1 cellular context compared by ENCODE assay signal in the genomic region with DNA sequence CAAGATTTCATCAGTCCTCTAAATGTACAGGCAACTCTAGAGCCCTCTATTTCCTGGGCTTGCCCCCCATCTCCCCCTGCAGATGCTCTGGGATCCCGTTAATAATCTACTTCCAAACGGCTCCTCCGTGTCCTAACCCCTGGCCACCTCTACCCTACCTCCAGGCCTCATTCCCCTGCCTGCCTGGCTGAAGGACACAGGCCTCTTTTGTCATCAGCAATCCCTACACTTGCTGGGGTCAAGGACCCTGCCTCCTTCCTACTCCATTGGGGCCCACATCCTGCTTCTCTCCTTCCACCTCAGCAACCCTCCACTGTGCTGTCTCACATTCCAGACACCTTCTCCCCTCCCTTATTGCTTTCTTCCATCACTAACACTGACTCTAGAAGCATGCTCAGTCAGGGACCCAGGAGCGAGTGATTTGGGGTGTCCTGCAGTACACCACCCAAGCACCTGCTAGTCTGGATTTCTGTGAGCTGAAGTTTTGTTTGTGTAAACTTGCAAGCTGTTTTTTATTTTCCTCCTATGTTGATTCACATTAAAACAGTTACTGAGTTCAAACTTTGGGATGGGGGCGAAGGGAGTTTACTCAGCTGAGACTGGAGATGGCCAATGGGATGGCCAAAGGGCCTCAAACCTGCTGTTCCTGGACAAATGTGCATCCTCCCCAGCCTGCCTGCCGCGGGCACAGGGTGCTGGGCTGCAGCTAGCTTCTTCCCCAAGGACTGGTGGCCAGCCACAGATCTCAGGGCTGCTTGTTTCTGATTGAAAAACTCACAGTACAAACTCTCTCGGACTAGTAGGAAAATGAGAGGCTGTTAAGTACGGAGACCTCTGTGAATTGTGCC.
TF ChIP-seq lines count a peak whose summit lies in the region.

No MANE protein-coding gene starts in this region.

TF ChIP-seq in HepG2, 621 proteins besides CTCF, POLR2A, EP300 and RAD21 (continued from another document and continues in another):
- TF ChIP-seq, protein P1, sequence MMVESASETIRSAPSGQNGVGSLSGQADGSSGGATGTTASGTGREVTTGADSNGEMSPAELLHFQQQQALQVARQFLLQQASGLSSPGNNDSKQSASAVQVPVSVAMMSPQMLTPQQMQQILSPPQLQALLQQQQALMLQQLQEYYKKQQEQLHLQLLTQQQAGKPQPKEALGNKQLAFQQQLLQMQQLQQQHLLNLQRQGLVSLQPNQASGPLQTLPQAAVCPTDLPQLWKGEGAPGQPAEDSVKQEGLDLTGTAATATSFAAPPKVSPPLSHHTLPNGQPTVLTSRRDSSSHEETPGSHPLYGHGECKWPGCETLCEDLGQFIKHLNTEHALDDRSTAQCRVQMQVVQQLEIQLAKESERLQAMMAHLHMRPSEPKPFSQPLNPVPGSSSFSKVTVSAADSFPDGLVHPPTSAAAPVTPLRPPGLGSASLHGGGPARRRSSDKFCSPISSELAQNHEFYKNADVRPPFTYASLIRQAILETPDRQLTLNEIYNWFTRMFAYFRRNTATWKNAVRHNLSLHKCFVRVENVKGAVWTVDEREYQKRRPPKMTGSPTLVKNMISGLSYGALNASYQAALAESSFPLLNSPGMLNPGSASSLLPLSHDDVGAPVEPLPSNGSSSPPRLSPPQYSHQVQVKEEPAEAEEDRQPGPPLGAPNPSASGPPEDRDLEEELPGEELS (CRISPR knock-in tag; IDR thresholded peaks at IDR 0.05): peak; percentile 60
- TF ChIP-seq, protein P2, sequence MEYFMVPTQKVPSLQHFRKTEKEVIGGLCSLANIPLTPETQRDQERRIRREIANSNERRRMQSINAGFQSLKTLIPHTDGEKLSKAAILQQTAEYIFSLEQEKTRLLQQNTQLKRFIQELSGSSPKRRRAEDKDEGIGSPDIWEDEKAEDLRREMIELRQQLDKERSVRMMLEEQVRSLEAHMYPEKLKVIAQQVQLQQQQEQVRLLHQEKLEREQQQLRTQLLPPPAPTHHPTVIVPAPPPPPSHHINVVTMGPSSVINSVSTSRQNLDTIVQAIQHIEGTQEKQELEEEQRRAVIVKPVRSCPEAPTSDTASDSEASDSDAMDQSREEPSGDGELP (IDR thresholded peaks at IDR 0.05; ENCODE audit: borderline replicate concordance, low read depth): peak; percentile 63; the same call in 1 of the 2 replicates
- TF ChIP-seq, protein P3, sequence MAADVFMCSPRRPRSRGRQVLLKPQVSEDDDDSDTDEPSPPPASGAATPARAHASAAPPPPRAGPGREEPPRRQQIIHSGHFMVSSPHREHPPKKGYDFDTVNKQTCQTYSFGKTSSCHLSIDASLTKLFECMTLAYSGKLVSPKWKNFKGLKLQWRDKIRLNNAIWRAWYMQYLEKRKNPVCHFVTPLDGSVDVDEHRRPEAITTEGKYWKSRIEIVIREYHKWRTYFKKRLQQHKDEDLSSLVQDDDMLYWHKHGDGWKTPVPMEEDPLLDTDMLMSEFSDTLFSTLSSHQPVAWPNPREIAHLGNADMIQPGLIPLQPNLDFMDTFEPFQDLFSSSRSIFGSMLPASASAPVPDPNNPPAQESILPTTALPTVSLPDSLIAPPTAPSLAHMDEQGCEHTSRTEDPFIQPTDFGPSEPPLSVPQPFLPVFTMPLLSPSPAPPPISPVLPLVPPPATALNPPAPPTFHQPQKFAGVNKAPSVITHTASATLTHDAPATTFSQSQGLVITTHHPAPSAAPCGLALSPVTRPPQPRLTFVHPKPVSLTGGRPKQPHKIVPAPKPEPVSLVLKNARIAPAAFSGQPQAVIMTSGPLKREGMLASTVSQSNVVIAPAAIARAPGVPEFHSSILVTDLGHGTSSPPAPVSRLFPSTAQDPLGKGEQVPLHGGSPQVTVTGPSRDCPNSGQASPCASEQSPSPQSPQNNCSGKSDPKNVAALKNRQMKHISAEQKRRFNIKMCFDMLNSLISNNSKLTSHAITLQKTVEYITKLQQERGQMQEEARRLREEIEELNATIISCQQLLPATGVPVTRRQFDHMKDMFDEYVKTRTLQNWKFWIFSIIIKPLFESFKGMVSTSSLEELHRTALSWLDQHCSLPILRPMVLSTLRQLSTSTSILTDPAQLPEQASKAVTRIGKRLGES (CRISPR knock-in tag; IDR thresholded peaks at IDR 0.05; ENCODE audit: borderline replicate concordance): no peak
- TF ChIP-seq XBP1 (CRISPR knock-in tag; IDR thresholded peaks at IDR 0.05) (no peak), ZNF331 (CRISPR knock-in tag; IDR thresholded peaks at IDR 0.05) (no peak), TBX2 (CRISPR knock-in tag; IDR thresholded peaks at IDR 0.05; ENCODE audit: borderline replicate concordance) (peak; percentile 19; the same call in 1 of the 2 replicates), PHF20 (CRISPR knock-in tag; IDR thresholded peaks at IDR 0.05) (no peak), EEA1 (CRISPR knock-in tag; IDR thresholded peaks at IDR 0.05; ENCODE audit: borderline replicate concordance) (no peak), ZNF335 (CRISPR knock-in tag; IDR thresholded peaks at IDR 0.05) (peak; percentile 62; the same call in 1 of the 2 replicates), ELF3 (CRISPR knock-in tag; IDR thresholded peaks at IDR 0.05) (peak; percentile 51), SRY (CRISPR knock-in tag; IDR thresholded peaks at IDR 0.05) (no peak), FOXA3 (CRISPR knock-in tag; IDR thresholded peaks at IDR 0.05) (peak; percentile 32; the same call in 1 of the 2 replicates), ZNF547 (CRISPR knock-in tag; IDR thresholded peaks at IDR 0.05) (no peak), CC2D1A (CRISPR knock-in tag; IDR thresholded peaks at IDR 0.05) (no peak), ZNF839 (CRISPR knock-in tag; IDR thresholded peaks at IDR 0.05; ENCODE audit: borderline replicate concordance) (no peak), ZNF232 (CRISPR knock-in tag; IDR thresholded peaks at IDR 0.05; ENCODE audit: borderline replicate concordance) (no peak), BHLHE40 (IDR thresholded peaks at IDR 0.05; ENCODE audit: low read length) (no peak), ETV5 (CRISPR knock-in tag; IDR thresholded peaks at IDR 0.05; ENCODE audit: borderline replicate concordance) (peak; percentile 84), ZNF543 (CRISPR knock-in tag; IDR thresholded peaks at IDR 0.05) (no peak), ZNF761 (CRISPR knock-in tag; conservative IDR thresholded peaks at IDR 0.05) (no peak), ZNF17 (CRISPR knock-in tag; IDR thresholded peaks at IDR 0.05) (no peak), MXD4 (CRISPR knock-in tag; IDR thresholded peaks at IDR 0.05) (0 out of 2 replicates have a peak, but pooled peaks have one; percentile 31), SOX13 (IDR thresholded peaks at IDR 0.05) (no peak), SOX13 (CRISPR knock-in tag; conservative IDR thresholded peaks at IDR 0.05 in 1 of 2, IDR thresholded peaks at IDR 0.05 in 1 of 2) (peak in 1 of 2 experiments; percentile 62; a peak in 1 of 4 replicates), ZNF317 (CRISPR knock-in tag; IDR thresholded peaks at IDR 0.05) (no peak), ZNF644 (CRISPR knock-in tag; IDR thresholded peaks at IDR 0.05; ENCODE audit: low read depth) (no peak), PTBP1 (IDR thresholded peaks at IDR 0.05; ENCODE audit: low read depth, low read length, poor library complexity, severe bottlenecking) (no peak), SAFB2 (CRISPR knock-in tag; IDR thresholded peaks at IDR 0.05; ENCODE audit: borderline replicate concordance, low read depth) (no peak), CCAR2 (optimal IDR thresholded peaks at IDR 0.05; ENCODE audit: low read depth, low read length) (no peak), ZNF264 (CRISPR knock-in tag; IDR thresholded peaks at IDR 0.05) (no peak), POGZ (CRISPR knock-in tag; IDR thresholded peaks at IDR 0.05) (peak; percentile 40; the same call in 1 of the 2 replicates)
- TF ChIP-seq, protein P4, sequence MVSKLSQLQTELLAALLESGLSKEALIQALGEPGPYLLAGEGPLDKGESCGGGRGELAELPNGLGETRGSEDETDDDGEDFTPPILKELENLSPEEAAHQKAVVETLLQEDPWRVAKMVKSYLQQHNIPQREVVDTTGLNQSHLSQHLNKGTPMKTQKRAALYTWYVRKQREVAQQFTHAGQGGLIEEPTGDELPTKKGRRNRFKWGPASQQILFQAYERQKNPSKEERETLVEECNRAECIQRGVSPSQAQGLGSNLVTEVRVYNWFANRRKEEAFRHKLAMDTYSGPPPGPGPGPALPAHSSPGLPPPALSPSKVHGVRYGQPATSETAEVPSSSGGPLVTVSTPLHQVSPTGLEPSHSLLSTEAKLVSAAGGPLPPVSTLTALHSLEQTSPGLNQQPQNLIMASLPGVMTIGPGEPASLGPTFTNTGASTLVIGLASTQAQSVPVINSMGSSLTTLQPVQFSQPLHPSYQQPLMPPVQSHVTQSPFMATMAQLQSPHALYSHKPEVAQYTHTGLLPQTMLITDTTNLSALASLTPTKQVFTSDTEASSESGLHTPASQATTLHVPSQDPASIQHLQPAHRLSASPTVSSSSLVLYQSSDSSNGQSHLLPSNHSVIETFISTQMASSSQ (IDR thresholded peaks at IDR 0.05; ENCODE audit: low read depth): no peak
- TF ChIP-seq, protein P4 (CRISPR knock-in tag; IDR thresholded peaks at IDR 0.05; ENCODE audit: borderline replicate concordance): peak; percentile 73; the same call in 1 of the 2 replicates
- TF ChIP-seq, protein P5, sequence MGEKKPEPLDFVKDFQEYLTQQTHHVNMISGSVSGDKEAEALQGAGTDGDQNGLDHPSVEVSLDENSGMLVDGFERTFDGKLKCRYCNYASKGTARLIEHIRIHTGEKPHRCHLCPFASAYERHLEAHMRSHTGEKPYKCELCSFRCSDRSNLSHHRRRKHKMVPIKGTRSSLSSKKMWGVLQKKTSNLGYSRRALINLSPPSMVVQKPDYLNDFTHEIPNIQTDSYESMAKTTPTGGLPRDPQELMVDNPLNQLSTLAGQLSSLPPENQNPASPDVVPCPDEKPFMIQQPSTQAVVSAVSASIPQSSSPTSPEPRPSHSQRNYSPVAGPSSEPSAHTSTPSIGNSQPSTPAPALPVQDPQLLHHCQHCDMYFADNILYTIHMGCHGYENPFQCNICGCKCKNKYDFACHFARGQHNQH (CRISPR knock-in tag; IDR thresholded peaks at IDR 0.05): no peak
- TF ChIP-seq, protein P6, sequence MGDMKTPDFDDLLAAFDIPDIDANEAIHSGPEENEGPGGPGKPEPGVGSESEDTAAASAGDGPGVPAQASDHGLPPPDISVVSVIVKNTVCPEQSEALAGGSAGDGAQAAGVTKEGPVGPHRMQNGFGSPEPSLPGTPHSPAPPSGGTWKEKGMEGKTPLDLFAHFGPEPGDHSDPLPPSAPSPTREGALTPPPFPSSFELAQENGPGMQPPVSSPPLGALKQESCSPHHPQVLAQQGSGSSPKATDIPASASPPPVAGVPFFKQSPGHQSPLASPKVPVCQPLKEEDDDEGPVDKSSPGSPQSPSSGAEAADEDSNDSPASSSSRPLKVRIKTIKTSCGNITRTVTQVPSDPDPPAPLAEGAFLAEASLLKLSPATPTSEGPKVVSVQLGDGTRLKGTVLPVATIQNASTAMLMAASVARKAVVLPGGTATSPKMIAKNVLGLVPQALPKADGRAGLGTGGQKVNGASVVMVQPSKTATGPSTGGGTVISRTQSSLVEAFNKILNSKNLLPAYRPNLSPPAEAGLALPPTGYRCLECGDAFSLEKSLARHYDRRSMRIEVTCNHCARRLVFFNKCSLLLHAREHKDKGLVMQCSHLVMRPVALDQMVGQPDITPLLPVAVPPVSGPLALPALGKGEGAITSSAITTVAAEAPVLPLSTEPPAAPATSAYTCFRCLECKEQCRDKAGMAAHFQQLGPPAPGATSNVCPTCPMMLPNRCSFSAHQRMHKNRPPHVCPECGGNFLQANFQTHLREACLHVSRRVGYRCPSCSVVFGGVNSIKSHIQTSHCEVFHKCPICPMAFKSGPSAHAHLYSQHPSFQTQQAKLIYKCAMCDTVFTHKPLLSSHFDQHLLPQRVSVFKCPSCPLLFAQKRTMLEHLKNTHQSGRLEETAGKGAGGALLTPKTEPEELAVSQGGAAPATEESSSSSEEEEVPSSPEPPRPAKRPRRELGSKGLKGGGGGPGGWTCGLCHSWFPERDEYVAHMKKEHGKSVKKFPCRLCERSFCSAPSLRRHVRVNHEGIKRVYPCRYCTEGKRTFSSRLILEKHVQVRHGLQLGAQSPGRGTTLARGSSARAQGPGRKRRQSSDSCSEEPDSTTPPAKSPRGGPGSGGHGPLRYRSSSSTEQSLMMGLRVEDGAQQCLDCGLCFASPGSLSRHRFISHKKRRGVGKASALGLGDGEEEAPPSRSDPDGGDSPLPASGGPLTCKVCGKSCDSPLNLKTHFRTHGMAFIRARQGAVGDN (CRISPR knock-in tag; IDR thresholded peaks at IDR 0.05): peak; percentile 54
- TF ChIP-seq, protein P7, sequence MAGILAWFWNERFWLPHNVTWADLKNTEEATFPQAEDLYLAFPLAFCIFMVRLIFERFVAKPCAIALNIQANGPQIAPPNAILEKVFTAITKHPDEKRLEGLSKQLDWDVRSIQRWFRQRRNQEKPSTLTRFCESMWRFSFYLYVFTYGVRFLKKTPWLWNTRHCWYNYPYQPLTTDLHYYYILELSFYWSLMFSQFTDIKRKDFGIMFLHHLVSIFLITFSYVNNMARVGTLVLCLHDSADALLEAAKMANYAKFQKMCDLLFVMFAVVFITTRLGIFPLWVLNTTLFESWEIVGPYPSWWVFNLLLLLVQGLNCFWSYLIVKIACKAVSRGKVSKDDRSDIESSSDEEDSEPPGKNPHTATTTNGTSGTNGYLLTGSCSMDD (CRISPR knock-in tag; IDR thresholded peaks at IDR 0.05): no peak
- TF ChIP-seq, protein P8, sequence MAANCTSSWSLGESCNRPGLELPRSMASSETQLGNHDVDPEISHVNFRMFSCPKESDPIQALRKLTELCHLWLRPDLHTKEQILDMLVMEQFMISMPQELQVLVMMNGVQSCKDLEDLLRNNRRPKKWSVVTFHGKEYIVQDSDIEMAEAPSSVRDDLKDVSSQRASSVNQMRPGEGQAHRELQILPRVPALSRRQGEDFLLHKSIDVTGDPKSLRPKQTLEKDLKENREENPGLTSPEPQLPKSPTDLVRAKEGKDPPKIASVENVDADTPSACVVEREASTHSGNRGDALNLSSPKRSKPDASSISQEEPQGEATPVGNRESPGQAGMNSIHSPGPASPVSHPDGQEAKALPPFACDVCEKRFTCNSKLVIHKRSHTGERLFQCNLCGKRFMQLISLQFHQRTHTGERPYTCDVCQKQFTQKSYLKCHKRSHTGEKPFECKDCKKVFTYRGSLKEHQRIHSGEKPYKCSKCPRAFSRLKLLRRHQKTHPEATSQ (CRISPR knock-in tag; IDR thresholded peaks at IDR 0.05; ENCODE audit: borderline replicate concordance): peak; percentile 47; the same call in 1 of the 2 replicates
- TF ChIP-seq, protein P9, sequence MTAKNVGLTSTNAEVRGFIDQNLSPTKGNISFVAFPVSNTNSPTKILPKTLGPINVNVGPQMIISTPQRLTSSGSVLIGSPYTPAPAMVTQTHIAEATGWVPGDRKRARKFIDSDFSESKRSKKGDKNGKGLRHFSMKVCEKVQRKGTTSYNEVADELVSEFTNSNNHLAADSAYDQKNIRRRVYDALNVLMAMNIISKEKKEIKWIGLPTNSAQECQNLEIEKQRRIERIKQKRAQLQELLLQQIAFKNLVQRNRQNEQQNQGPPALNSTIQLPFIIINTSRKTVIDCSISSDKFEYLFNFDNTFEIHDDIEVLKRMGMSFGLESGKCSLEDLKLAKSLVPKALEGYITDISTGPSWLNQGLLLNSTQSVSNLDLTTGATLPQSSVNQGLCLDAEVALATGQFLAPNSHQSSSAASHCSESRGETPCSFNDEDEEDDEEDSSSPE (CRISPR knock-in tag; IDR thresholded peaks at IDR 0.05): no peak
